In the genomic region with DNA sequence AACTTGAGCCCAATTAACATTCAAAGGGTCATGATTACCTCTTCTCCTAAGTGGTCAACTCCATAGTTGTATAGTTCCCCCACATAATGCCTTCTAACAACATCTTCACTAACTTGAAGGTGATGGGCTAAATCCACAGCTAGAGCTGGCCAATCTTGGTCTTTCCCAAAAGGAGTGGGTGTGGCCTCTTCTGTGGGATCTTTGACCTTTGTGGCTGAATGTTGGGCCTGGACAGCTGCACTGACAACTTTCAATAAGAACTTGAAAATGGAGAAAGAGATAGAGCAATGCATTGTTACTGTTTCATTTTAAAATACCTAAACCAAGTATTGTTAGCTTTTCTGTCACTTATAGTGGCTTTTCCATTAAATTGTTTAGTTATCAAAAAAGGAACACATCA, we compare ENCODE assay signal across 20 cellular contexts.
"Had no signal": no experiment of that assay in that cellular context is flagged by ENCODE, and none has a peak within 500 bp of the region (broad histone marks: within the 10 kb centered on the region; RNA-seq: fewer than 3 reads in every experiment).

No MANE protein-coding gene starts in this region.

- H3K4me3 ChIP-seq: esophagus muscularis mucosa, neural progenitor cell, ovary, testis, tibial nerve, upper lobe of right lung, vagina had no signal

- H3K27me3 Mint-ChIP-seq: dendritic cell treated with granulocyte-macrophage colony-stimulating factor and Interleukin-4, amounts not matched to agents 40 ng/mL and 50 ng/mL, for 4 days; effector memory CD8-positive, alpha-beta T cell; natural killer cell treated with Interleukin-12 subunit alpha and Interleukin-12 subunit beta and Interleukin-15 and Interleukin-18, amount 100 ng/mL, for 72 hours; progenitor cell of endocrine pancreas; stimulated activated naive CD8-positive, alpha-beta T cell treated with anti-CD3 and anti-CD28 coated beads, Interleukin-15, amount 100 ng/mL, for 72 hours had no signal

- H3K27me3 ChIP-seq: esophagus muscularis mucosa, neural progenitor cell, ovary, testis, tibial nerve, upper lobe of right lung, vagina had no signal

- H3K4me1 ChIP-seq: neural progenitor cell, upper lobe of right lung, vagina had no signal

- H3K27ac Mint-ChIP-seq: dendritic cell treated with granulocyte-macrophage colony-stimulating factor and Interleukin-4, amounts not matched to agents 40 ng/mL and 50 ng/mL, for 4 days; mesothelial cell of epicardium; natural killer cell treated with Interleukin-12 subunit alpha and Interleukin-12 subunit beta and Interleukin-15 and Interleukin-18, amount 100 ng/mL, for 72 hours; neural progenitor cell; stimulated activated effector memory CD8-positive, alpha-beta T cell treated with anti-CD3 and anti-CD28 coated beads, Interleukin-12 subunit alpha, Interleukin-12 subunit beta, amount 100 ng/mL, for 72 hours had no signal

- H3K9me3 ChIP-seq: esophagus muscularis mucosa, ovary, testis, tibial nerve, upper lobe of right lung, vagina had no signal

- H3K4me3 Mint-ChIP-seq: dendritic cell treated with granulocyte-macrophage colony-stimulating factor and Interleukin-4, amounts not matched to agents 40 ng/mL and 50 ng/mL, for 4 days; effector memory CD8-positive, alpha-beta T cell; mesothelial cell of epicardium; natural killer cell treated with Interleukin-12 subunit alpha and Interleukin-12 subunit beta and Interleukin-15 and Interleukin-18, amount 100 ng/mL, for 72 hours; neural progenitor cell; stimulated activated effector memory CD8-positive, alpha-beta T cell treated with anti-CD3 and anti-CD28 coated beads, Interleukin-12 subunit alpha, Interleukin-12 subunit beta, amount 100 ng/mL, for 72 hours; stimulated activated naive CD8-positive, alpha-beta T cell treated with anti-CD3 and anti-CD28 coated beads, Interleukin-15, amount 100 ng/mL, for 72 hours had no signal

- DNase-seq: effector memory CD8-positive, alpha-beta T cell; left colon; nucleus accumbens; ovary; right cardiac atrium; stimulated activated CD4-positive, alpha-beta T cell treated with anti-CD3 and anti-CD28 coated beads, Interleukin-4, amount 100 ng/mL, for 1 hour; stimulated activated CD8-positive, alpha-beta memory T cell treated with anti-CD3 and anti-CD28 coated beads, Interleukin-4, amount 100 ng/mL, for 48 hours; stimulated activated naive CD8-positive, alpha-beta T cell treated with anti-CD3 and anti-CD28 coated beads, Interleukin-15, amount 100 ng/mL, for 72 hours; testis; upper lobe of right lung had no signal

- H3K4me1 Mint-ChIP-seq: mesothelial cell of epicardium; stimulated activated naive CD8-positive, alpha-beta T cell treated with anti-CD3 and anti-CD28 coated beads, Interleukin-15, amount 100 ng/mL, for 72 hours had no signal

- H3K27ac ChIP-seq: epithelial cell of prostate, neural progenitor cell, ovary, testis, upper lobe of right lung, vagina had no signal

- H3K9me3 Mint-ChIP-seq: dendritic cell treated with granulocyte-macrophage colony-stimulating factor and Interleukin-4, amounts not matched to agents 40 ng/mL and 50 ng/mL, for 4 days; effector memory CD8-positive, alpha-beta T cell; mesothelial cell of epicardium; natural killer cell treated with Interleukin-12 subunit alpha and Interleukin-12 subunit beta and Interleukin-15 and Interleukin-18, amount 100 ng/mL, for 72 hours; neural progenitor cell; stimulated activated effector memory CD8-positive, alpha-beta T cell treated with anti-CD3 and anti-CD28 coated beads, Interleukin-12 subunit alpha, Interleukin-12 subunit beta, amount 100 ng/mL, for 72 hours; stimulated activated naive CD8-positive, alpha-beta T cell treated with anti-CD3 and anti-CD28 coated beads, Interleukin-15, amount 100 ng/mL, for 72 hours had no signal

- H3K36me3 ChIP-seq: ovary had no signal
